Comparison of ENCODE assay signal across 13 cellular contexts in genomic region chr19:11322269-11323024, GRCh38. TPM values are rescaled to one million over a fixed set of nuclear protein-coding genes. Genes with fewer than 3 reads are reported as not detected.
DNase-seq lines count a peak whose midpoint lies in the region; ATAC-seq and TF ChIP-seq lines count a peak whose summit lies in the region.
"Had no signal": no experiment of that assay in that cellular context is flagged by ENCODE, and none has a peak within 500 bp of the region (broad histone marks: within the 10 kb centered on the region; RNA-seq: fewer than 3 reads in every experiment).

No MANE protein-coding gene starts in this region.

- WGBS in esophagus muscularis mucosa, result 52% methylated on average over 7 of the region's 7 CpGs

- H3K4me1 ChIP-seq in esophagus muscularis mucosa, result peaks cover 18 to 40% (median 36%) of the 10 kb centered on the region in 4 donors

- H3K27ac ChIP-seq in esophagus muscularis mucosa (replicated peaks in 1 of 4) (peak overlapping the region; percentile 1 to 81 (median 24)), temporal lobe (ENCODE audit: low read depth, low read length) (peak overlapping the region; percentile 9)

- TF ChIP-seq EP300 in esophagus muscularis mucosa (IDR thresholded peaks at IDR 0.05), result no peak

- H3K27me3 ChIP-seq in esophagus muscularis mucosa, result no peaks in the 10 kb centered on the region

- no peak for ATAC-seq in HG03457 (IDR thresholded peaks at IDR 0.05; ENCODE audit: unreplicated experiment)

- no peak for TF ChIP-seq CTCF in esophagus muscularis mucosa (IDR thresholded peaks at IDR 0.05)

- no peak for TF ChIP-seq POLR2A in esophagus muscularis mucosa (IDR thresholded peaks at IDR 0.05; ENCODE audit: low read depth)

- no peak overlapping the region for H3K4me3 ChIP-seq in esophagus muscularis mucosa

- H3K9me3 ChIP-seq in esophagus muscularis mucosa, result no peaks in the 10 kb centered on the region

- DNase-seq in SKM-1 treated with dmso at 0.1 percent for 144 hours (lab: John Stamatoyannopoulos, UW; ENCODE audit: unreplicated experiment) (peak; percentile 51), SKM-1 (lab: John Stamatoyannopoulos, UW; ENCODE audit: unreplicated experiment) (no peak), NOMO-1 treated with dmso at 0.1 percent for 144 hours (lab: John Stamatoyannopoulos, UW; ENCODE audit: unreplicated experiment) (peak; percentile 49), esophagus muscularis mucosa (ENCODE audit: extremely low spot score) (no peak), middle frontal gyrus (ENCODE audit: extremely low spot score, low spot score) (no peak)
- no peak for DNase-seq in activated CD8-positive, alpha-beta memory T cell treated with anti-CD3 and anti-CD28 coated beads, Interleukin-2, amount 50 U/mL, for 48 hours
- DNase-seq: activated CD4-positive, alpha-beta T cell treated with anti-CD3 and anti-CD28 coated beads, Interleukin-2, amount 50 U/mL, for 48 hours; DMS79; head of caudate nucleus; NCI-H1048; substantia nigra had no signal

- peaks cover 4 to 27% (median 22%) of the 10 kb centered on the region in 4 donors for H3K36me3 ChIP-seq in esophagus muscularis mucosa

- intact Hi-C loops in esophagus muscularis mucosa (cut with DNase I), result no loop called here

RNA-seq across cellular contexts. Expression of gene RAB3D, which starts 17.0 kb away (rescaled TPM):
- total RNA-seq in esophagus muscularis mucosa (10 to 100 TPM; 15.1 to 40.3 (median 27.9) TPM), temporal lobe (12.0 TPM)

RNA-seq across cellular contexts. Expression of gene TMEM205, which starts 23.6 kb away (rescaled TPM):
- total RNA-seq in esophagus muscularis mucosa, result 100 to 1,000 TPM; 197 to 241 (median 206) TPM
- 33.7 TPM for total RNA-seq in temporal lobe

RNA-seq across cellular contexts. Expression of gene CCDC159, which starts 23.9 kb away (rescaled TPM):
- total RNA-seq in esophagus muscularis mucosa (10 to 100 TPM in 3 of 4 donors, 1 to 10 TPM in 1; 8.3 to 17.6 (median 13.8) TPM), temporal lobe (3.2 TPM)

RNA-seq across cellular contexts. Expression of gene TSPAN16, which starts 26.5 kb away (rescaled TPM):
- total RNA-seq in esophagus muscularis mucosa (not detected), temporal lobe (not detected)

RNA-seq across cellular contexts. Expression of gene PLPPR2, which starts 32.8 kb away (rescaled TPM):
- total RNA-seq in esophagus muscularis mucosa, result 10 to 100 TPM; 32.0 to 49.8 (median 37.5) TPM
- 47.2 TPM for total RNA-seq in temporal lobe

Comparison
In these comparisons a context has a peak if more than half of its experiments do, and no peak if none do; other contexts are left out.
1. DNase-seq: peak in SKM-1 treated with dmso at 0.1 percent for 144 hours (single experiment) and NOMO-1 treated with dmso at 0.1 percent for 144 hours (single experiment); none in SKM-1 (single experiment), esophagus muscularis mucosa (single experiment), activated CD8-positive, alpha-beta memory T cell treated with anti-CD3 and anti-CD28 coated beads, Interleukin-2, amount 50 U/mL, for 48 hours (single experiment) and middle frontal gyrus (single experiment).